Comparison of ENCODE assay signal across 17 cellular contexts in the genomic region with DNA sequence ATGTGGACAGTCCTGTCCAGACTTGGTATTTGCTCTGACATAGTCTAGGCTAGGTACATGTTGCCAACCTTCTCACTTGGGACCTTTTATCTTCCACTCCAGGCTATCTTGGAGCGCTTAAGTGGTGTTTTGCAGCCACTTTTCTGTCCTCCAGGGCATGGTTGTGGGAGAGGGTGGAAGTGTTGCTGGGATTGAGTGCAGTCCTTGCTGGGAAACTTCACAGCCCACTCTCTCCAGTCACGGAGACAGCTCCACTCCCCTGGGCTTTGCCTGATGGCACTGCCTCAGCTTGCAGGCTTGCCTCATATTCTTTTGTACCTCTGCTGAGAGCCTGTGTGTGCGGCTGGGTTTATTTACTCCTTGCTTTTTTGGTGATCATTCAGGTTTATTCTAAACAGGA.
"Had no signal": no experiment of that assay in that cellular context is flagged by ENCODE, and none has a peak within 500 bp of the region (broad histone marks: within the 10 kb centered on the region; RNA-seq: fewer than 3 reads in every experiment).

No MANE protein-coding gene starts in this region.

- H3K36me3 ChIP-seq: uterus had no signal

- H3K4me3 ChIP-seq: adrenal gland, coronary artery, esophagus muscularis mucosa, mucosa of descending colon, pancreas, thyroid gland, uterus had no signal

- H3K9me3 ChIP-seq: adrenal gland, esophagus muscularis mucosa, mucosa of descending colon, pancreas, thyroid gland, uterus had no signal

- DNase-seq: activated CD4-positive, alpha-beta memory T cell treated with anti-CD3 and anti-CD28 coated beads for 36 hours; activated CD4-positive, alpha-beta T cell treated with anti-CD3 and anti-CD28 coated beads for 1 hour; activated gamma-delta T cell; activated T-cell treated with anti-CD3 and anti-CD28 coated beads, Interleukin-2, amount 50 U/mL, for 48 hours; adrenal gland; central memory CD4-positive, alpha-beta T cell; mucosa of descending colon; naive thymus-derived CD4-positive, alpha-beta T cell; pancreas; stimulated activated naive B cell treated with anti-CD40 and anti-IgM and Interleukin-4, amounts not matched to agents 10 μg/mL and 1 μg/mL and 100 μg/mL, for 72 hours; T-helper 1 cell; uterus had no signal

- ATAC-seq: mucosa of descending colon; naive thymus-derived CD4-positive, alpha-beta T cell; pancreas; SK-N-SH treated with all-trans-retinoic acid at 6 μM for 48 hours; stimulated activated naive B cell treated with anti-CD40 and anti-IgM and Interleukin-4, amounts not matched to agents 10 μg/mL and 1 μg/mL and 100 μg/mL, for 72 hours had no signal

- H3K4me1 ChIP-seq: adrenal gland, pancreas, thyroid gland, uterus had no signal

- H3K27me3 ChIP-seq: adrenal gland, esophagus muscularis mucosa, pancreas, thyroid gland, uterus had no signal

- H3K27ac ChIP-seq: adrenal gland, coronary artery, esophagus muscularis mucosa, pancreas, thyroid gland, uterus, VCaP had no signal
